12 cellular contexts compared by ENCODE assay signal in the genomic region with DNA sequence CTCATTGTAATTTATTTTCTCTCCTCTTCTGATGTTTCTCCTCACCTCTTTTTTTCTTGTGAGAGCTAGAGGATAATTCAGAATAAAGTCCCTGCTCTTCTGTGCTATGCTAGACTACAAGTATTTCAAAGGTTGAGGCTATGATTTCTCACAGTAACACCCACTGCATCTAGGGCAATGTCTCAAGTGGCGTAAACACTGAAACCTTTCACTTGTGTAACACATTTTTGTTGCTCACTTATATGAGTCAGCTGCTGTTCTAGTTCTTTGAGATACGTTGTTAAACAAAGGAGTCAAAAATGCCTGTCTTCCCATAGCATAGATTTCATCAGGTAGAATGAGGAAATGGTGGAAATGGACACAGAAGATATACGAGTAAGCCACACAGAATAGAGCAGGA.
DNase-seq lines count a peak whose midpoint lies in the region; ATAC-seq and TF ChIP-seq lines count a peak whose summit lies in the region.
"Had no signal": no experiment of that assay in that cellular context is flagged by ENCODE, and none has a peak within 500 bp of the region (broad histone marks: within the 10 kb centered on the region; RNA-seq: fewer than 3 reads in every experiment).

No MANE protein-coding gene starts in this region.

- no peaks in the 10 kb centered on the region for H3K9me3 ChIP-seq in breast epithelium
- H3K9me3 ChIP-seq in thyroid gland: no peaks in the 10 kb centered on the region
- H3K9me3 ChIP-seq in HAP-1: no peaks in the 10 kb centered on the region
- H3K9me3 ChIP-seq: neutrophil had no signal

- peak; percentile 91 for DNase-seq in MCF 10A (ENCODE audit: unreplicated experiment)
- no peak for DNase-seq in breast epithelium (ENCODE audit: low spot score in 2 of 2)
- peak; percentile 78 for DNase-seq in epithelial cell of proximal tubule (ENCODE audit: low read depth)
- DNase-seq in thyroid gland: no peak
- no peak for DNase-seq in H7
- DNase-seq in HAP-1 (ENCODE audit: low spot score in 2 of 2): no peak
- no peak for DNase-seq in WTC11 (ENCODE audit: low spot score)
- DNase-seq: activated CD4-positive, alpha-beta T cell treated with anti-CD3 and anti-CD28 coated beads, Interleukin-2, amount 50 U/mL, for 1 hour; CD4-positive, CD25-positive, alpha-beta regulatory T cell; NCI-H2171 had no signal

- CTCF ChIA-PET in MCF 10A (lab: Yijun Ruan, JAX) (interaction anchor here (0.6 kb wide), 2 partner anchors 59 to 582 kb away, joined by 3 read pairs; no protein-coding TSS in a partner anchor), WTC11 (lab: Charles Lee) (interaction anchor here (1.0 to 1.2 kb wide), 2 partner anchors 15 to 17 kb away, joined by 3 read pairs; no protein-coding TSS in a partner anchor)

- H3K36me3 ChIP-seq in breast epithelium (no peaks in the 10 kb centered on the region), thyroid gland (no peaks in the 10 kb centered on the region), H7 (replicated peaks; ENCODE audit: control insufficient read depth, insufficient read depth, low read length) (no peaks in the 10 kb centered on the region), HAP-1 (replicated peaks) (no peaks in the 10 kb centered on the region)
- H3K36me3 ChIP-seq: neutrophil had no signal

- POLR2A ChIA-PET in MCF 10A (lab: Yijun Ruan, JAX): interaction anchor here (0.6 to 3.9 kb wide), 12 partner anchors 9 to 964 kb away, joined by 3 to 38 read pairs (median 6); no protein-coding TSS in a partner anchor
- POLR2A ChIA-PET in WTC11 (lab: Charles Lee): no interaction called here

- no TSS peak for BruUV-seq in MCF 10A (replicated peaks; lab: Mats Ljungman, UMichigan)

- H3K9me3 Mint-ChIP-seq in MCF 10A (ENCODE audit: unreplicated experiment): no peaks in the 10 kb centered on the region
- H3K9me3 Mint-ChIP-seq in WTC11: peaks cover 11% of the 10 kb centered on the region; the same call in 1 of the 2 replicates
- H3K9me3 Mint-ChIP-seq: CD4-positive, CD25-positive, alpha-beta regulatory T cell had no signal

- H3K4me3 Mint-ChIP-seq in MCF 10A (ENCODE audit: unreplicated experiment): no peak overlapping the region
- H3K4me3 Mint-ChIP-seq in WTC11: no peak overlapping the region
- H3K4me3 Mint-ChIP-seq: CD4-positive, CD25-positive, alpha-beta regulatory T cell had no signal

- H3K4me1 Mint-ChIP-seq in MCF 10A (ENCODE audit: insufficient read depth, unreplicated experiment) (peaks cover 33% of the 10 kb centered on the region), WTC11 (peaks cover 22% of the 10 kb centered on the region)

- H3K27me3 Mint-ChIP-seq in MCF 10A (ENCODE audit: insufficient read depth, unreplicated experiment): no peaks in the 10 kb centered on the region
- H3K27me3 Mint-ChIP-seq in WTC11 (ENCODE audit: low read depth): no peaks in the 10 kb centered on the region

- no peak for TF ChIP-seq CTCF in MCF 10A (IDR thresholded peaks at IDR 0.05; ENCODE audit: unreplicated experiment)
- TF ChIP-seq CTCF in breast epithelium (IDR thresholded peaks at IDR 0.05): no peak
- no peak for TF ChIP-seq CTCF in epithelial cell of proximal tubule (conservative IDR thresholded peaks at IDR 0.05; ENCODE audit: low read depth, low read length)
- no peak for TF ChIP-seq CTCF in thyroid gland (IDR thresholded peaks at IDR 0.05)
- TF ChIP-seq CTCF in WTC11 (IDR thresholded peaks at IDR 0.05): no peak

- ATAC-seq in HG03103 (IDR thresholded peaks at IDR 0.05; ENCODE audit: low read depth, unreplicated experiment) (peak; percentile 64), WTC11 (no peak)

- H3K27me3 ChIP-seq in breast epithelium (no peaks in the 10 kb centered on the region), thyroid gland (no peaks in the 10 kb centered on the region), H7 (ENCODE audit: control insufficient read depth, insufficient read depth, low read length) (no peaks in the 10 kb centered on the region), HAP-1 (ENCODE audit: low read depth) (no peaks in the 10 kb centered on the region)

- H3K4me3 ChIP-seq in breast epithelium: no peak overlapping the region
- no peak overlapping the region for H3K4me3 ChIP-seq in epithelial cell of proximal tubule (ENCODE audit: low read depth, low read length)
- no peak overlapping the region for H3K4me3 ChIP-seq in thyroid gland (replicated peaks in 1 of 3)
- H3K4me3 ChIP-seq in H7 (ENCODE audit: insufficient read depth, low read depth, low read length): no peak overlapping the region
- H3K4me3 ChIP-seq in HAP-1: no peak overlapping the region

- peaks cover 0 to 6% of the 10 kb centered on the region in 2 donors for H3K4me1 ChIP-seq in breast epithelium
- H3K4me1 ChIP-seq in thyroid gland: peaks cover 3 to 8% of the 10 kb centered on the region in 2 donors
- H3K4me1 ChIP-seq in HAP-1: no peaks in the 10 kb centered on the region

- 59 to 63% methylated on average over 3 of the region's 3 CpGs for WGBS in thyroid gland, 2 donors

- H3K27ac Mint-ChIP-seq in MCF 10A (ENCODE audit: low read depth, unreplicated experiment): peak overlapping the region; percentile 98
- no peak overlapping the region for H3K27ac Mint-ChIP-seq in WTC11
- H3K27ac Mint-ChIP-seq: CD4-positive, CD25-positive, alpha-beta regulatory T cell had no signal

- in situ Hi-C loops in HAP-1 (cut with MboI; ENCODE audit: low sequenced_read_pairs): no loop called here

- TF ChIP-seq POLR2A in breast epithelium (IDR thresholded peaks at IDR 0.05): no peak
- no peak for TF ChIP-seq POLR2A in thyroid gland (IDR thresholded peaks at IDR 0.05)

- H3K27ac ChIP-seq in breast epithelium (peak overlapping the region in 1 of 2 donors; percentile 26), thyroid gland (no peak overlapping the region)
- H3K27ac ChIP-seq: neutrophil had no signal

- intact Hi-C loops in MCF 10A (cut with micrococcal nuclease): no loop called here
- intact Hi-C loops in breast epithelium (cut with DNase I; ENCODE audit: low total_unique reads): no loop called here
- intact Hi-C loops in thyroid gland (cut with DNase I): loop anchor here (10.0 kb wide), 1 partner anchor 277 kb away; no protein-coding TSS in a partner anchor

- H3K36me3 Mint-ChIP-seq in MCF 10A (ENCODE audit: insufficient read depth, unreplicated experiment): peaks cover 5% of the 10 kb centered on the region
- H3K36me3 Mint-ChIP-seq in WTC11: no peaks in the 10 kb centered on the region
- H3K36me3 Mint-ChIP-seq: CD4-positive, CD25-positive, alpha-beta regulatory T cell had no signal

TF ChIP-seq in WTC11, 78 proteins besides CTCF, POLR2A, EP300 and RAD21 (continues in another document):
- TF ChIP-seq KAT7 (CRISPR knock-in tag; IDR thresholded peaks at IDR 0.05; ENCODE audit: borderline replicate concordance): no peak
- no peak for TF ChIP-seq JUN (CRISPR knock-in tag; IDR thresholded peaks at IDR 0.05)
- TF ChIP-seq, protein P1, sequence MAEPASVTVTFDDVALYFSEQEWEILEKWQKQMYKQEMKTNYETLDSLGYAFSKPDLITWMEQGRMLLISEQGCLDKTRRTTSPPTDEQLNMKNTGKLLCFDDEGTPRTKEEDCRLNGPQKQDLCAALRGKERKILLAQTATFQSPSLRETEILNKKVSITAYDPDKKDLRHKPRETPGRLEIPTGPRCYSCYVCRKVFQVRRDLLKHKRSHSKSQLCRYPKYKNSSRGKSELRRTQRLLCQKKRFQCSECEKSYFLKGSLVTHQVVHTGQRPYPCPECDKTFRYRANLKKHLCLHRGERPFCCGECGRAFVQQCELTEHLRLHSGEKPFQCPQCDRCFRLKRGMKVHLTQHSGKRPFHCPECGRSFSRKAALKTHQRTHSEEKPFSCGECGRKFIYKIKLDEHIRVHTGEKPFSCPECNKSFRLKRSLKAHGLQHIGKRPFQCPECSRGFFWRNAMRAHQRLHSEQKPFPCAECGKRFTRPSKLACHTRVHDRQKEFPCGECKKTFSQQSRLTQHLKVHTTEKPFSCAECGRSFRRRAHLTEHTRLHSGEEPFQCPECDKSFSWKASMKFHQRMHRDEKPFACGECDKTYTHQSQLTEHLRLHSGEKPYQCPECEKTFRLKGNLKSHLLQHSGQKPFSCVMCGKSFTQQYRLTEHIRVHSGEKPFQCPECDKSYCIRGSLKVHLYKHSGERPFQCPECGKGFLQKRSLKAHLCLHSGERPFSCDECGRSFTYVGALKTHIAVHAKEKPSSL (CRISPR knock-in tag; conservative IDR thresholded peaks at IDR 0.05): no peak
- TF ChIP-seq FOXJ3 (CRISPR knock-in tag; IDR thresholded peaks at IDR 0.05; ENCODE audit: borderline replicate concordance): no peak
- TF ChIP-seq, protein P2, sequence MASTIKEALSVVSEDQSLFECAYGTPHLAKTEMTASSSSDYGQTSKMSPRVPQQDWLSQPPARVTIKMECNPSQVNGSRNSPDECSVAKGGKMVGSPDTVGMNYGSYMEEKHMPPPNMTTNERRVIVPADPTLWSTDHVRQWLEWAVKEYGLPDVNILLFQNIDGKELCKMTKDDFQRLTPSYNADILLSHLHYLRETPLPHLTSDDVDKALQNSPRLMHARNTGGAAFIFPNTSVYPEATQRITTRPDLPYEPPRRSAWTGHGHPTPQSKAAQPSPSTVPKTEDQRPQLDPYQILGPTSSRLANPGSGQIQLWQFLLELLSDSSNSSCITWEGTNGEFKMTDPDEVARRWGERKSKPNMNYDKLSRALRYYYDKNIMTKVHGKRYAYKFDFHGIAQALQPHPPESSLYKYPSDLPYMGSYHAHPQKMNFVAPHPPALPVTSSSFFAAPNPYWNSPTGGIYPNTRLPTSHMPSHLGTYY (CRISPR knock-in tag; IDR thresholded peaks at IDR 0.05): no peak
- no peak for TF ChIP-seq GRHL2 (CRISPR knock-in tag; IDR thresholded peaks at IDR 0.05; ENCODE audit: insufficient replicate concordance, severe bottlenecking)
- TF ChIP-seq, protein P3, sequence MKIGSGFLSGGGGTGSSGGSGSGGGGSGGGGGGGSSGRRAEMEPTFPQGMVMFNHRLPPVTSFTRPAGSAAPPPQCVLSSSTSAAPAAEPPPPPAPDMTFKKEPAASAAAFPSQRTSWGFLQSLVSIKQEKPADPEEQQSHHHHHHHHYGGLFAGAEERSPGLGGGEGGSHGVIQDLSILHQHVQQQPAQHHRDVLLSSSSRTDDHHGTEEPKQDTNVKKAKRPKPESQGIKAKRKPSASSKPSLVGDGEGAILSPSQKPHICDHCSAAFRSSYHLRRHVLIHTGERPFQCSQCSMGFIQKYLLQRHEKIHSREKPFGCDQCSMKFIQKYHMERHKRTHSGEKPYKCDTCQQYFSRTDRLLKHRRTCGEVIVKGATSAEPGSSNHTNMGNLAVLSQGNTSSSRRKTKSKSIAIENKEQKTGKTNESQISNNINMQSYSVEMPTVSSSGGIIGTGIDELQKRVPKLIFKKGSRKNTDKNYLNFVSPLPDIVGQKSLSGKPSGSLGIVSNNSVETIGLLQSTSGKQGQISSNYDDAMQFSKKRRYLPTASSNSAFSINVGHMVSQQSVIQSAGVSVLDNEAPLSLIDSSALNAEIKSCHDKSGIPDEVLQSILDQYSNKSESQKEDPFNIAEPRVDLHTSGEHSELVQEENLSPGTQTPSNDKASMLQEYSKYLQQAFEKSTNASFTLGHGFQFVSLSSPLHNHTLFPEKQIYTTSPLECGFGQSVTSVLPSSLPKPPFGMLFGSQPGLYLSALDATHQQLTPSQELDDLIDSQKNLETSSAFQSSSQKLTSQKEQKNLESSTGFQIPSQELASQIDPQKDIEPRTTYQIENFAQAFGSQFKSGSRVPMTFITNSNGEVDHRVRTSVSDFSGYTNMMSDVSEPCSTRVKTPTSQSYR (CRISPR knock-in tag; IDR thresholded peaks at IDR 0.05): no peak
- TF ChIP-seq ATF1 (CRISPR knock-in tag; IDR thresholded peaks at IDR 0.05): no peak
- no peak for TF ChIP-seq CBFB (CRISPR knock-in tag; IDR thresholded peaks at IDR 0.05; ENCODE audit: low read depth)

Comparison
In these comparisons a context has a peak if more than half of its experiments do, and no peak if none do; other contexts are left out.
1. DNase-seq: peak in MCF 10A (single experiment) and epithelial cell of proximal tubule (single experiment); none in breast epithelium (0 of 2), thyroid gland (0 of 2), H7 (single experiment), HAP-1 (0 of 2) and WTC11 (single experiment).